In the genomic region with DNA sequence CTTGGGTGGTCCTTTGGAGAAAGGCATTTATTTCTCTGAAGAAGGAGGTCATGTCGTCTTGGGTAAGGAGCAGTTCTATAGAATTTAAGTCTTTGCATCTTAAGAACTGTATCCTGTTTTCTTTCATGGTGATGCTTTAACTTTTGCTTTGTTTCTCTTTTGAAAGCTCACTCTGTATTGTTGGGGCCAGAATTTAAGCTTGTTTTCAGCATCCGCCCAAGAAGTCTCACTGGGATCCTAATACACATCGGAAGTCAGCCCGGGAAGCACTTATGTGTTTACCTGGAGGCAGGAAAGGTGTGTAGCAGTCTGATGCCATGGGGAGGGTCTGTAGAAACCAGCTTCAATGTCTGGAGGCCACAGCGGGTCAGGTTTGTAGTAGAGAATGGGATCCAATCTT, we compare ENCODE assay signal across 22 cellular contexts.
DNase-seq lines count a peak whose midpoint lies in the region; ATAC-seq and TF ChIP-seq lines count a peak whose summit lies in the region.
"Had no signal": no experiment of that assay in that cellular context is flagged by ENCODE, and none has a peak within 500 bp of the region (broad histone marks: within the 10 kb centered on the region; RNA-seq: fewer than 3 reads in every experiment).

No MANE protein-coding gene starts in this region.

- TF ChIP-seq CTCF in endodermal cell (conservative IDR thresholded peaks at IDR 0.05): no peak

- H3K4me3 ChIP-seq in endodermal cell (ENCODE audit: low read length): no peak overlapping the region
- H3K4me3 ChIP-seq in iPS-20b (ENCODE audit: low read length): peak overlapping the region; percentile 32; the same call in 1 of the 2 replicates
- H3K4me3 ChIP-seq: MG63, SJSA1 had no signal

- H3K27ac Mint-ChIP-seq in endodermal cell: peak overlapping the region; percentile 79
- H3K27ac Mint-ChIP-seq: B cell; CD8-positive, alpha-beta memory T cell had no signal

- no peaks in the 10 kb centered on the region for H3K9me3 Mint-ChIP-seq in endodermal cell
- H3K9me3 Mint-ChIP-seq: CD8-positive, alpha-beta memory T cell had no signal

- H3K4me1 Mint-ChIP-seq in endodermal cell: peaks cover 29% of the 10 kb centered on the region
- H3K4me1 Mint-ChIP-seq: CD8-positive, alpha-beta memory T cell had no signal

- H3K4me1 ChIP-seq in endodermal cell (ENCODE audit: control insufficient read depth, insufficient read depth, low read length) (peaks cover 10% of the 10 kb centered on the region), iPS-20b (ENCODE audit: insufficient read depth, low read length) (peaks cover 27% of the 10 kb centered on the region)

- H3K9me3 ChIP-seq in endodermal cell (ENCODE audit: control insufficient read depth, low read length) (no peaks in the 10 kb centered on the region), iPS-20b (ENCODE audit: insufficient read depth, low read depth, low read length) (no peaks in the 10 kb centered on the region; the same call in 1 of the 2 replicates)
- H3K9me3 ChIP-seq: MG63, SJSA1 had no signal

- WGBS in endodermal cell (ENCODE audit: insufficient coverage in 1 of 2, insufficient read length in 1 of 2), 2 experiments: 58 to 67% methylated on average over 4 to 5 of the region's 5 CpGs

- H3K9ac ChIP-seq in endodermal cell (ENCODE audit: extremely low read depth, low read length, poor library complexity, severe bottlenecking) (no peak overlapping the region), iPS-20b (ENCODE audit: low read depth, low read length) (peak overlapping the region; percentile 8; the same call in 1 of the 2 replicates)

- DNase-seq in activated CD8-positive, alpha-beta memory T cell treated with anti-CD3 and anti-CD28 coated beads for 24 hours: peak; percentile 13
- DNase-seq in activated CD8-positive, alpha-beta memory T cell treated with anti-CD3 and anti-CD28 coated beads, Interleukin-2, amount 50 U/mL, for 48 hours: no peak
- DNase-seq in endodermal cell (peak; percentile 81), EL (no peak), cortex of kidney (lab: John Stamatoyannopoulos, UW) (no peak)
- DNase-seq: CD8-positive, alpha-beta memory T cell; DMS 273 treated with DMSO at 0.1 percent for 48 hours; IMR-90; KG1; MG63; NCI-H2029; NCI-H446; NCI-H524 treated with DMSO at 0.1 percent for 48 hours; NCI-H82; Right ventricle myocardium superior had no signal

- no peak overlapping the region for H3K27ac ChIP-seq in endodermal cell (ENCODE audit: low read depth, low read length)
- H3K27ac ChIP-seq in iPS-20b (ENCODE audit: low read length): peak overlapping the region; percentile 3
- H3K27ac ChIP-seq: 22Rv1, C4-2B, SJSA1 had no signal

- no peaks in the 10 kb centered on the region for H3K27me3 ChIP-seq in endodermal cell (ENCODE audit: control insufficient read depth, insufficient read depth, low read length, poor library complexity, severe bottlenecking)
- no peaks in the 10 kb centered on the region for H3K27me3 ChIP-seq in iPS-20b (ENCODE audit: insufficient read depth, low read length)
- H3K27me3 ChIP-seq: MG63, SJSA1 had no signal

- H3K4me3 Mint-ChIP-seq in endodermal cell: no peak overlapping the region
- H3K4me3 Mint-ChIP-seq: B cell; CD8-positive, alpha-beta memory T cell had no signal

- H3K36me3 Mint-ChIP-seq in endodermal cell (ENCODE audit: low read depth): no peaks in the 10 kb centered on the region
- H3K36me3 Mint-ChIP-seq: CD8-positive, alpha-beta memory T cell had no signal

- no peak for ATAC-seq in HG02885 (IDR thresholded peaks at IDR 0.05; ENCODE audit: poor library complexity, unreplicated experiment)
- ATAC-seq in HG02840 (IDR thresholded peaks at IDR 0.05; ENCODE audit: low FRiP score, unreplicated experiment): no peak

- H3K36me3 ChIP-seq in endodermal cell (ENCODE audit: control insufficient read depth, insufficient read depth, low read length) (no peaks in the 10 kb centered on the region), iPS-20b (ENCODE audit: insufficient read depth, low read depth, low read length) (no peaks in the 10 kb centered on the region)
- H3K36me3 ChIP-seq: SJSA1 had no signal

- H3K27me3 Mint-ChIP-seq in endodermal cell (ENCODE audit: insufficient read depth): no peaks in the 10 kb centered on the region
- H3K27me3 Mint-ChIP-seq: B cell had no signal

Comparison
In these comparisons a context has a peak if more than half of its experiments do, and no peak if none do; other contexts are left out.
1. DNase-seq: peak in activated CD8-positive, alpha-beta memory T cell treated with anti-CD3 and anti-CD28 coated beads for 24 hours (single experiment) and endodermal cell (single experiment); none in activated CD8-positive, alpha-beta memory T cell treated with anti-CD3 and anti-CD28 coated beads, Interleukin-2, amount 50 U/mL, for 48 hours (single experiment), EL (single experiment) and cortex of kidney (single experiment).